Comparison of ENCODE assay signal across 8 cellular contexts in genomic region chr17:57989011-57989345, GRCh38. TPM values are rescaled to one million over a fixed set of nuclear protein-coding genes. Genes with fewer than 3 reads are reported as not detected.
A peak's percentile ranks its signal among the peaks of the same experiment; 100 is the strongest.
DNase-seq lines count a peak whose midpoint lies in the region; ATAC-seq and TF ChIP-seq lines count a peak whose summit lies in the region.

No MANE protein-coding gene starts in this region.

- H3K27me3 Mint-ChIP-seq in activated CD4-positive, alpha-beta T cell treated with anti-CD3 and anti-CD28 coated beads, Interleukin-2, amount 10 ng/mL, durations not matched to agents 7 days and 5 days = no peaks in the 10 kb centered on the region
- H3K27me3 Mint-ChIP-seq in neural crest cell (ENCODE audit: low read depth) = peaks cover 22% of the 10 kb centered on the region

- CTCF ChIA-PET in activated CD4-positive, alpha-beta T cell treated with anti-CD3 and anti-CD28 coated beads, Interleukin-2, amount 10 ng/mL, durations not matched to agents 7 days and 5 days (lab: Charles Lee) = interaction anchor here (1.1 to 3.6 kb wide), 5 partner anchors 11 to 134 kb away, joined by 3 to 25 read pairs (median 5); no protein-coding TSS in a partner anchor

- ATAC-seq in GM21423 (IDR thresholded peaks at IDR 0.05; ENCODE audit: unreplicated experiment) = no peak

- peaks cover 67% of the 10 kb centered on the region for H3K4me1 Mint-ChIP-seq in activated CD4-positive, alpha-beta T cell treated with anti-CD3 and anti-CD28 coated beads, Interleukin-2, amount 10 ng/mL, durations not matched to agents 7 days and 5 days
- H3K4me1 Mint-ChIP-seq in neural crest cell = peaks cover 83% of the 10 kb centered on the region

- H3K27ac ChIP-seq in epithelial cell of prostate = peak overlapping the region; percentile 88

- POLR2A ChIA-PET in activated CD4-positive, alpha-beta T cell treated with anti-CD3 and anti-CD28 coated beads, Interleukin-2, amount 10 ng/mL, durations not matched to agents 7 days and 5 days (lab: Charles Lee) = interaction anchor here (1.4 kb wide), 1 partner anchor 18 kb away, joined by 4 read pairs; the partner anchor contains the start of gene SRSF1

- peak overlapping the region; percentile 89 for H3K4me3 Mint-ChIP-seq in activated CD4-positive, alpha-beta T cell treated with anti-CD3 and anti-CD28 coated beads, Interleukin-2, amount 10 ng/mL, durations not matched to agents 7 days and 5 days
- peak overlapping the region; percentile 97 for H3K4me3 Mint-ChIP-seq in neural crest cell

- TF ChIP-seq CTCF in neural crest cell (conservative IDR thresholded peaks at IDR 0.05) = no peak

- H3K36me3 Mint-ChIP-seq in activated CD4-positive, alpha-beta T cell treated with anti-CD3 and anti-CD28 coated beads, Interleukin-2, amount 10 ng/mL, durations not matched to agents 7 days and 5 days (ENCODE audit: low read depth) = peaks cover 26% of the 10 kb centered on the region
- peaks cover 6% of the 10 kb centered on the region for H3K36me3 Mint-ChIP-seq in neural crest cell (ENCODE audit: low read depth)

- peak overlapping the region; percentile 93 for H3K27ac Mint-ChIP-seq in activated CD4-positive, alpha-beta T cell treated with anti-CD3 and anti-CD28 coated beads, Interleukin-2, amount 10 ng/mL, durations not matched to agents 7 days and 5 days
- peak overlapping the region; percentile 99 for H3K27ac Mint-ChIP-seq in neural crest cell (ENCODE audit: unreplicated experiment)

- DNase-seq in activated CD4-positive, alpha-beta T cell treated with anti-CD3 and anti-CD28 coated beads, Interleukin-2, amount 10 ng/mL, durations not matched to agents 7 days and 5 days = no peak
- DNase-seq in activated CD4-positive, alpha-beta T cell treated with anti-CD3 and anti-CD28 coated beads, Interleukin-2, amount 50 U/mL, for 48 hours = no peak
- peak; percentile 63 for DNase-seq in SK-N-DZ (ENCODE audit: low spot score)
- DNase-seq in epithelial cell of prostate (ENCODE audit: low read depth, low spot score) = no peak
- DNase-seq in neural crest cell (ENCODE audit: low read depth, low spot score) = no peak
- DNase-seq in islet precursor cell = no peak
- no peak for DNase-seq in mesenteric fat pad (ENCODE audit: low spot score)

- H3K9me3 Mint-ChIP-seq in activated CD4-positive, alpha-beta T cell treated with anti-CD3 and anti-CD28 coated beads, Interleukin-2, amount 10 ng/mL, durations not matched to agents 7 days and 5 days = no peaks in the 10 kb centered on the region
- H3K9me3 Mint-ChIP-seq in neural crest cell = no peaks in the 10 kb centered on the region

RNA-seq across cellular contexts. Expression of gene VEZF1, which starts 0.9 kb away (rescaled TPM):
- 10 to 100 TPM; 46.7 to 52.0 TPM for total RNA-seq in activated CD4-positive, alpha-beta T cell treated with anti-CD3 and anti-CD28 coated beads, Interleukin-2, amount 10 ng/mL, durations not matched to agents 7 days and 5 days
- polyA plus RNA-seq in SK-N-DZ (2014; cell fraction: cytosol; rRNA removed) = 51.3 and 65.9 TPM in 2 replicates
- polyA plus RNA-seq in SK-N-DZ (2014; cell fraction: nucleus; rRNA removed) = 40.5 and 41.9 TPM in 2 replicates
- total RNA-seq in neural crest cell (139 and 142 TPM in 2 replicates), mesenteric fat pad (42.7 TPM)

RNA-seq across cellular contexts. Expression of gene SRSF1, which starts 18.1 kb away (rescaled TPM):
- 100 to 1,000 TPM; 363 to 365 TPM for total RNA-seq in activated CD4-positive, alpha-beta T cell treated with anti-CD3 and anti-CD28 coated beads, Interleukin-2, amount 10 ng/mL, durations not matched to agents 7 days and 5 days
- 480 and 539 TPM in 2 replicates for polyA plus RNA-seq in SK-N-DZ (2014; cell fraction: cytosol; rRNA removed)
- polyA plus RNA-seq in SK-N-DZ (2014; cell fraction: nucleus; rRNA removed) = 1,112 and 1,249 TPM in 2 replicates
- total RNA-seq in neural crest cell (548 and 554 TPM in 2 replicates), mesenteric fat pad (167 TPM)

RNA-seq across cellular contexts. Expression of gene CUEDC1, which starts 33.8 kb away (rescaled TPM):
- total RNA-seq in activated CD4-positive, alpha-beta T cell treated with anti-CD3 and anti-CD28 coated beads, Interleukin-2, amount 10 ng/mL, durations not matched to agents 7 days and 5 days = under 1 TPM in 1 of 2 experiments, not detected in 1; 0.47 TPM
- polyA plus RNA-seq in SK-N-DZ (2014; cell fraction: cytosol; rRNA removed) = 10.0 and 12.3 TPM in 2 replicates
- 40.2 TPM in 2 replicates for polyA plus RNA-seq in SK-N-DZ (2014; cell fraction: nucleus; rRNA removed)
- 73.7 and 86.9 TPM in 2 replicates for total RNA-seq in neural crest cell
- total RNA-seq in mesenteric fat pad = 34.1 TPM

Comparison
In these comparisons a context has a peak if more than half of its experiments do, and no peak if none do; other contexts are left out.
1. RNA of gene CUEDC1, which starts 33.8 kb away (total RNA-seq): 73.7 to 86.9 TPM in neural crest cell and 34.1 TPM in mesenteric fat pad (single experiment); 0.47 TPM in activated CD4-positive, alpha-beta T cell treated with anti-CD3 and anti-CD28 coated beads, Interleukin-2, amount 10 ng/mL, durations not matched to agents 7 days and 5 days; every median in the first group is over 10 times any median in the second.